13 cellular contexts compared by ENCODE assay signal in the genomic region with DNA sequence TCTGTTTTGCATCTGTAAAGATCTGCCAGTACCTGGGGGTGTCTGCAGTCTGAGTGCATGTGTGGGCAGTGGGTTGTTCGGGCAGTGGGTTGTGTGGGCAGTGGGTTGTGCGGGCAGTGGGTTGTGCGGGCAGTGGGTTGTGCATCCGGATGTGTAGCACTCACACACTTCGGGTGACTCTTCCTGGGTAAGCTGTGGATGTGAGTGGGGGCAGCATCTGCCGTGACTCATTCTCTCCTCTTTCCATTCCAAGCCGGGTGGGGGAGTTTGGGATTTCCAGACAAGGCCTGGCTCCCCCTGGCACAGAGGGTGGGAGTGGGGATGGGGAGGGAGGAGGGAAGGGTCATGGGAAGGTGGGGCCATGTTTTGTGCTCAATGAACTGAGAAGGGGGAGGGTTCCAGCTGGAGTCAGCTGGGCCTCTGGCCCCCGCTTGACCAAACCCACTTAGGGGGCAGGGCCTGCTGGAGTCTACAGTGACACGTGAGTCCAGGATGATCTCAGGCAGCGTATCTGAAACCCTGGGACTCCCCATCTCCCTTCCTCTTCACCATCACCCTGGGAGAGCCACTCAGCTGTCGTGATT. TPM values are rescaled to one million over a fixed set of nuclear protein-coding genes. Genes with fewer than 3 reads are reported as not detected.
DNase-seq lines count a peak whose midpoint lies in the region; TF ChIP-seq lines count a peak whose summit lies in the region.
"Had no signal": no experiment of that assay in that cellular context is flagged by ENCODE, and none has a peak within 500 bp of the region (broad histone marks: within the 10 kb centered on the region; RNA-seq: fewer than 3 reads in every experiment).

No MANE protein-coding gene starts in this region.

- H3K27ac ChIP-seq in HEK293 (ENCODE audit: extremely low read depth, low read depth, low read length), result no peak overlapping the region
- H3K27ac ChIP-seq in tibial nerve, result no peak overlapping the region
- H3K27ac ChIP-seq in CD4-positive, alpha-beta memory T cell (ENCODE audit: low read depth, low read length), result no peak overlapping the region

- no peaks in the 10 kb centered on the region for H3K4me1 ChIP-seq in HEK293 (ENCODE audit: control insufficient read depth, insufficient read depth, low read length)
- no peaks in the 10 kb centered on the region for H3K4me1 ChIP-seq in skeletal muscle satellite cell (ENCODE audit: control insufficient read depth, insufficient read depth, low read length)
- H3K4me1 ChIP-seq in tibial nerve, result peaks cover 0 to 25% (median 0%) of the 10 kb centered on the region in 4 donors
- peaks cover 11% of the 10 kb centered on the region for H3K4me1 ChIP-seq in CD4-positive, alpha-beta memory T cell (ENCODE audit: insufficient read depth, low read length)

- no peak for TF ChIP-seq POLR2A in tibial nerve (IDR thresholded peaks at IDR 0.05)

- H3K36me3 Mint-ChIP-seq in brain, result peaks cover 7% of the 10 kb centered on the region
- no peaks in the 10 kb centered on the region for H3K36me3 Mint-ChIP-seq in CD4-positive, alpha-beta memory T cell
- H3K36me3 Mint-ChIP-seq in T-helper 2 cell treated with Interferon-gamma antibody and Interleukin-4, amounts not matched to agents 5 μg/mL and 100 μg/mL, for 36 hours (ENCODE audit: low read depth), result no peaks in the 10 kb centered on the region

- H3K9me3 ChIP-seq in HEK293 (ENCODE audit: control insufficient read depth, insufficient read depth, low read depth, low read length), result no peaks in the 10 kb centered on the region
- H3K9me3 ChIP-seq in skeletal muscle satellite cell (replicated peaks; ENCODE audit: low read length), result no peaks in the 10 kb centered on the region
- no peaks in the 10 kb centered on the region for H3K9me3 ChIP-seq in tibial nerve
- no peaks in the 10 kb centered on the region for H3K9me3 ChIP-seq in CD4-positive, alpha-beta memory T cell (ENCODE audit: control insufficient read depth in 1 of 2, low read length in 2 of 2)

- DNase-seq in kidney glomerular epithelial cell (lab: John Stamatoyannopoulos, UW) (peak; percentile 97), tibial nerve (ENCODE audit: low spot score in 2 of 2) (no peak), foreskin fibroblast (no peak)
- DNase-seq in CD4-positive, alpha-beta memory T cell, result no peak
- DNase-seq in T-helper 2 cell treated with Interferon-gamma antibody and Interleukin-4, amounts not matched to agents 5 μg/mL and 100 μg/mL, for 36 hours (ENCODE audit: low spot score), result no peak
- DNase-seq: activated T-cell treated with anti-CD3 and anti-CD28 coated beads, Interleukin-2, amount 50 U/mL, for 48 hours; DMS53; NCI-H2029; stimulated activated CD4-positive, alpha-beta T cell treated with anti-CD3 and anti-CD28 coated beads, Interleukin-1b, Interleukin-23, amount 100 ng/mL, for 48 hours; stimulated activated naive CD4-positive, alpha-beta T cell treated with Interleukin-2 at 50 U/mL for 16 hours had no signal

- H3K27me3 ChIP-seq in skeletal muscle satellite cell (ENCODE audit: control insufficient read depth, insufficient read depth, low read length), result peaks cover 17% of the 10 kb centered on the region
- peaks cover 0 to 18% of the 10 kb centered on the region in 2 donors for H3K27me3 ChIP-seq in tibial nerve
- no peaks in the 10 kb centered on the region for H3K27me3 ChIP-seq in CD4-positive, alpha-beta memory T cell (ENCODE audit: insufficient read depth, low read length)

- no peak overlapping the region for H3K4me3 ChIP-seq in HEK293 (ENCODE audit: low read depth, low read length)
- no peak overlapping the region for H3K4me3 ChIP-seq in skeletal muscle satellite cell (ENCODE audit: low read length)
- H3K4me3 ChIP-seq in tibial nerve, result no peak overlapping the region
- H3K4me3 ChIP-seq in foreskin fibroblast (ENCODE audit: low read depth in 1 of 2, low read length in 2 of 2), result no peak overlapping the region
- no peak overlapping the region for H3K4me3 ChIP-seq in CD4-positive, alpha-beta memory T cell (ENCODE audit: low read length in 2 of 2)

- H3K27me3 Mint-ChIP-seq in brain, result peaks cover 3% of the 10 kb centered on the region
- peaks cover 14 to 16% of the 10 kb centered on the region in 2 donors for H3K27me3 Mint-ChIP-seq in CD4-positive, alpha-beta memory T cell
- no peaks in the 10 kb centered on the region for H3K27me3 Mint-ChIP-seq in T-helper 2 cell treated with Interferon-gamma antibody and Interleukin-4, amounts not matched to agents 5 μg/mL and 100 μg/mL, for 36 hours (ENCODE audit: low read depth)

- peak overlapping the region in 2 of 5 experiments; percentile 8 to 11 for H3K4me3 Mint-ChIP-seq in brain
- H3K4me3 Mint-ChIP-seq in CD4-positive, alpha-beta memory T cell, result no peak overlapping the region
- H3K4me3 Mint-ChIP-seq in T-helper 2 cell treated with Interferon-gamma antibody and Interleukin-4, amounts not matched to agents 5 μg/mL and 100 μg/mL, for 36 hours, result no peak overlapping the region

- peak overlapping the region; percentile 67 to 91 (median 90) for H3K27ac Mint-ChIP-seq in brain
- no peak overlapping the region for H3K27ac Mint-ChIP-seq in CD4-positive, alpha-beta memory T cell
- H3K27ac Mint-ChIP-seq in T-helper 2 cell treated with Interferon-gamma antibody and Interleukin-4, amounts not matched to agents 5 μg/mL and 100 μg/mL, for 36 hours, result no peak overlapping the region

- TF ChIP-seq EP300 in tibial nerve (IDR thresholded peaks at IDR 0.05), result no peak

- CTCF ChIA-PET in HEK293 (lab: Yijun Ruan, JAX), result interaction anchor here (0.7 to 1.5 kb wide), 5 partner anchors 9 to 50 kb away, joined by 3 to 9 read pairs (median 3); no protein-coding TSS in a partner anchor
- CTCF ChIA-PET in CD4-positive, alpha-beta memory T cell (lab: Charles Lee; ENCODE audit: partially characterized antibody), result no interaction called here

- H3K4me2 ChIP-seq in skeletal muscle satellite cell (ENCODE audit: low read length), result peak overlapping the region; percentile 15

- intact Hi-C loops in CD4-positive, alpha-beta memory T cell (cut with micrococcal nuclease), result no loop called here

- H3K9ac ChIP-seq in skeletal muscle satellite cell (ENCODE audit: low read depth, low read length), result no peak overlapping the region

- H3K4me1 Mint-ChIP-seq in brain, result peaks cover 47% of the 10 kb centered on the region
- peaks cover 0 to 20% (median 8%) of the 10 kb centered on the region in 4 donors for H3K4me1 Mint-ChIP-seq in CD4-positive, alpha-beta memory T cell
- peaks cover 7% of the 10 kb centered on the region for H3K4me1 Mint-ChIP-seq in T-helper 2 cell treated with Interferon-gamma antibody and Interleukin-4, amounts not matched to agents 5 μg/mL and 100 μg/mL, for 36 hours (ENCODE audit: low read depth)

- POLR2A ChIA-PET in HEK293 (lab: Yijun Ruan, JAX), result no interaction called here
- POLR2A ChIA-PET in CD4-positive, alpha-beta memory T cell (lab: Charles Lee; ENCODE audit: partially characterized antibody), result no interaction called here

- H3K9me3 Mint-ChIP-seq in brain, result peaks cover 0 to 2% (median 0%) of the 10 kb centered on the region in 5 experiments
- H3K9me3 Mint-ChIP-seq in CD4-positive, alpha-beta memory T cell, result no peaks in the 10 kb centered on the region
- H3K9me3 Mint-ChIP-seq in T-helper 2 cell treated with Interferon-gamma antibody and Interleukin-4, amounts not matched to agents 5 μg/mL and 100 μg/mL, for 36 hours, result no peaks in the 10 kb centered on the region

- WGBS in tibial nerve, 2 donors, result 40 to 57% methylated on average over 11 of the region's 11 CpGs

- H3K36me3 ChIP-seq in HEK293 (ENCODE audit: control insufficient read depth in 2 of 2, insufficient read depth in 1 of 2, low read length in 2 of 2), result no peaks in the 10 kb centered on the region
- no peaks in the 10 kb centered on the region for H3K36me3 ChIP-seq in skeletal muscle satellite cell (ENCODE audit: insufficient read depth, low read length)
- H3K36me3 ChIP-seq in tibial nerve, result no peaks in the 10 kb centered on the region
- H3K36me3 ChIP-seq in CD4-positive, alpha-beta memory T cell (ENCODE audit: insufficient read depth, low read length), result no peaks in the 10 kb centered on the region

- TF ChIP-seq CTCF in HEK293 (tag by site-specific recombination; IDR thresholded peaks at IDR 0.05) (no peak), brain (conservative IDR thresholded peaks at IDR 0.05) (no peak), tibial nerve (IDR thresholded peaks at IDR 0.05) (no peak), foreskin fibroblast (IDR thresholded peaks at IDR 0.05; ENCODE audit: low read depth, low read length) (no peak)

TF ChIP-seq in HEK293, 187 proteins besides CTCF, POLR2A, EP300 and RAD21 (continues in another document):
- TF ChIP-seq ZFHX2 (tag by site-specific recombination; conservative IDR thresholded peaks at IDR 0.05) (peak; percentile 98), ZNF777 (tag by site-specific recombination; IDR thresholded peaks at IDR 0.05; ENCODE audit: borderline replicate concordance) (no peak), ZNF76 (tag by site-specific recombination; IDR thresholded peaks at IDR 0.05; ENCODE audit: borderline replicate concordance, low read depth) (no peak), ZNF157 (tag by site-specific recombination; IDR thresholded peaks at IDR 0.05) (peak; percentile 81), ZNF792 (tag by site-specific recombination; IDR thresholded peaks at IDR 0.05) (no peak), WT1 (tag by site-specific recombination; IDR thresholded peaks at IDR 0.05) (no peak)
- TF ChIP-seq, protein P1, sequence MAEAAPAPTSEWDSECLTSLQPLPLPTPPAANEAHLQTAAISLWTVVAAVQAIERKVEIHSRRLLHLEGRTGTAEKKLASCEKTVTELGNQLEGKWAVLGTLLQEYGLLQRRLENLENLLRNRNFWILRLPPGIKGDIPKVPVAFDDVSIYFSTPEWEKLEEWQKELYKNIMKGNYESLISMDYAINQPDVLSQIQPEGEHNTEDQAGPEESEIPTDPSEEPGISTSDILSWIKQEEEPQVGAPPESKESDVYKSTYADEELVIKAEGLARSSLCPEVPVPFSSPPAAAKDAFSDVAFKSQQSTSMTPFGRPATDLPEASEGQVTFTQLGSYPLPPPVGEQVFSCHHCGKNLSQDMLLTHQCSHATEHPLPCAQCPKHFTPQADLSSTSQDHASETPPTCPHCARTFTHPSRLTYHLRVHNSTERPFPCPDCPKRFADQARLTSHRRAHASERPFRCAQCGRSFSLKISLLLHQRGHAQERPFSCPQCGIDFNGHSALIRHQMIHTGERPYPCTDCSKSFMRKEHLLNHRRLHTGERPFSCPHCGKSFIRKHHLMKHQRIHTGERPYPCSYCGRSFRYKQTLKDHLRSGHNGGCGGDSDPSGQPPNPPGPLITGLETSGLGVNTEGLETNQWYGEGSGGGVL (tag by site-specific recombination; IDR thresholded peaks at IDR 0.05), result peak; percentile 35; the same call in 1 of the 2 replicates

RNA-seq across cellular contexts. Expression of a gene that starts 8.3 kb away (rescaled TPM):
- polyA plus RNA-seq in brain (ENCODE audit: insufficient read depth, low read depth, low replicate concordance), result 6.4 TPM
- total RNA-seq in skeletal muscle satellite cell (2012; rRNA removed), result not detected in 2 replicates
- total RNA-seq in tibial nerve, result under 1 TPM in 2 of 4 donors, not detected in 2; under 0.01 to 0.44 TPM
- not detected for total RNA-seq in CD4-positive, alpha-beta memory T cell
- polyA plus RNA-seq in CD4-positive, alpha-beta memory T cell, result not detected

Comparison
In these comparisons a context has a peak if more than half of its experiments do, and no peak if none do; other contexts are left out.
1. H3K27ac Mint-ChIP-seq: peak in brain (5 of 5); none in CD4-positive, alpha-beta memory T cell (0 of 7) and T-helper 2 cell treated with Interferon-gamma antibody and Interleukin-4, amounts not matched to agents 5 μg/mL and 100 μg/mL, for 36 hours (single experiment).